Comparison of ENCODE assay signal across 8 cellular contexts in genomic region chr2:181891258-181891965, GRCh38. TPM values are rescaled to one million over a fixed set of nuclear protein-coding genes. Genes with fewer than 3 reads are reported as not detected.
DNase-seq lines count a peak whose midpoint lies in the region; ATAC-seq and TF ChIP-seq lines count a peak whose summit lies in the region.

TSS of gene ITPRID2 (plus strand) at chr2:181891730. CDS start at chr2:181892067, 337 bp downstream.

- peak; percentile 44; the same call in 1 of the 2 replicates for TF ChIP-seq CTCF in IMR-90 (conservative IDR thresholded peaks at IDR 0.05; ENCODE audit: low read depth, low read length)
- TF ChIP-seq CTCF in RWPE2 (IDR thresholded peaks at IDR 0.05; ENCODE audit: poor library complexity, severe bottlenecking) = no peak
- no peak for TF ChIP-seq CTCF in subcutaneous adipose tissue (IDR thresholded peaks at IDR 0.05; ENCODE audit: low read depth)

- H3K9ac ChIP-seq in IMR-90 (ENCODE audit: low read depth, low read length) = peak within 1 kb of the TSS; percentile 98

- peak within 1 kb of the TSS; percentile 92 for H2AK5ac ChIP-seq in IMR-90 (ENCODE audit: low read depth, low read length)

- peaks cover 4% of the 10 kb centered on the region; the same call in 1 of the 2 replicates for H4K20me1 ChIP-seq in IMR-90 (ENCODE audit: insufficient read depth, low read length)

- BruUV-seq in IMR-90 (replicated peaks; lab: Mats Ljungman, UMichigan) = no TSS peak

- H3K4me2 ChIP-seq in IMR-90 (ENCODE audit: low read depth, low read length) = peak within 1 kb of the TSS; percentile 99

- peak within 1 kb of the TSS; percentile 76 for H3K23ac ChIP-seq in IMR-90 (ENCODE audit: low read depth, low read length)

- no peak for TF ChIP-seq RAD21 in IMR-90 (IDR thresholded peaks at IDR 0.05; ENCODE audit: low read length)

- peak within 1 kb of the TSS; percentile 93 for H3K14ac ChIP-seq in IMR-90 (replicated peaks; ENCODE audit: low read depth, low read length)

- H3K4ac ChIP-seq in IMR-90 (ENCODE audit: low read depth, low read length) = peak within 1 kb of the TSS; percentile 92

- peak within 1 kb of the TSS; percentile 91 for H3K18ac ChIP-seq in IMR-90 (ENCODE audit: low read depth, low read length)

- in situ Hi-C loops in IMR-90 (cut with MboI; ENCODE audit: low sequenced_read_pairs) = loop anchor here (10.0 kb wide), 1 partner anchor 1767 kb away; no protein-coding TSS in a partner anchor

- DNase-seq in DMS79 treated with DMSO at 0.1 percent for 48 hours (lab: John Stamatoyannopoulos, UW) (peak; percentile 62), IMR-90 (peak; percentile 89), RWPE2 (ENCODE audit: low spot score) (peak; percentile 80), activated gamma-delta T cell treated with Interleukin-2 at 50 U/mL for 16 hours (peak; percentile 49), foreskin melanocyte (peak; percentile 79)

- peak within 1 kb of the TSS; percentile 91 for H3K56ac ChIP-seq in IMR-90 (ENCODE audit: extremely low read depth, insufficient read depth, low read length)

- H2BK5ac ChIP-seq in IMR-90 (ENCODE audit: low read depth, low read length, poor library complexity, severe bottlenecking) = peak within 1 kb of the TSS; percentile 88

- H2AK9ac ChIP-seq in IMR-90 (replicated peaks; ENCODE audit: low read depth, low read length, poor library complexity) = peak within 1 kb of the TSS; percentile 96

- peak within 1 kb of the TSS; percentile 75; the same call in 1 of the 2 replicates for H2BK20ac ChIP-seq in IMR-90 (ENCODE audit: low read depth, low read length)

- dilution Hi-C loops in IMR-90 (cut with HindIII; ENCODE audit: low sequenced_read_pairs, unreplicated experiment) = no loop called here

- ATAC-seq in GM21576 (IDR thresholded peaks at IDR 0.05; ENCODE audit: unreplicated experiment) (peak; percentile 91), IMR-90 (ENCODE audit: low read depth) (peak; percentile 97), RWPE2 (ENCODE audit: low read depth) (peak; percentile 92)

- H3K9me1 ChIP-seq in IMR-90 (ENCODE audit: insufficient read depth, low read length) = no peaks in the 10 kb centered on the region

- WGBS in IMR-90 (ENCODE audit: extremely low coverage in 2 of 2, insufficient read length in 1 of 2), 2 experiments = 0% methylated on average over 7 of the region's 58 CpGs; no CpG with 5 or more reads in 1 of the 2 experiments

- H2BK15ac ChIP-seq in IMR-90 (ENCODE audit: low read depth, low read length) = peak within 1 kb of the TSS; percentile 81; the same call in 2 of the 3 replicates

- H3K9me3 ChIP-seq in IMR-90 (ENCODE audit: control insufficient read depth, insufficient read depth, low read length) (no peaks in the 10 kb centered on the region), RWPE2 (ENCODE audit: severe bottlenecking) (no peaks in the 10 kb centered on the region), neuron (ENCODE audit: low read length) (no peaks in the 10 kb centered on the region)

- H4K8ac ChIP-seq in IMR-90 (ENCODE audit: low read depth in 2 of 2, low read length in 2 of 2) = peak within 1 kb of the TSS; percentile 83 to 91

- H3K36me3 ChIP-seq in IMR-90 (ENCODE audit: control insufficient read depth, insufficient read depth, low read length) = no peaks in the 10 kb centered on the region
- peaks cover 39% of the 10 kb centered on the region for H3K36me3 ChIP-seq in RWPE2 (ENCODE audit: low read depth)
- no peaks in the 10 kb centered on the region for H3K36me3 ChIP-seq in neuron (ENCODE audit: insufficient read depth, low read length)

- H4K91ac ChIP-seq in IMR-90 (ENCODE audit: insufficient read depth, low read depth, low read length) = peak within 1 kb of the TSS; percentile 93

- POLR2A ChIA-PET in IMR-90 (lab: Charles Lee; ENCODE audit: unreplicated experiment) = no interaction called here

- H3K4me1 ChIP-seq in IMR-90 (ENCODE audit: control insufficient read depth, insufficient read depth, low read length) = peaks cover 3% of the 10 kb centered on the region; the same call in 1 of the 2 replicates
- H3K4me1 ChIP-seq in RWPE2 (ENCODE audit: insufficient read depth, poor library complexity, severe bottlenecking) = peaks cover 47% of the 10 kb centered on the region
- H3K4me1 ChIP-seq in neuron (ENCODE audit: insufficient read depth, low read length) = peaks cover 38% of the 10 kb centered on the region

- intact Hi-C loops in IMR-90 (cut with micrococcal nuclease) = loop anchor here (1.0 to 10.0 kb wide), 5 partner anchors 104 to 1767 kb away; no protein-coding TSS in a partner anchor

- H2AFZ ChIP-seq in IMR-90 (replicated peaks; ENCODE audit: low read length, poor library complexity) = peak within 1 kb of the TSS; percentile 90
- H2AFZ ChIP-seq in neuron (ENCODE audit: low read depth, low read length) = peak within 1 kb of the TSS; percentile 100

- H3K27ac ChIP-seq in IMR-90 (ENCODE audit: insufficient read depth, low read length) (peak within 1 kb of the TSS; percentile 98), RWPE2 (ENCODE audit: poor library complexity, severe bottlenecking) (peak within 1 kb of the TSS; percentile 79)

- H2BK120ac ChIP-seq in IMR-90 (ENCODE audit: low read depth, low read length) = peak within 1 kb of the TSS; percentile 89

- H4K5ac ChIP-seq in IMR-90 (ENCODE audit: low read depth, low read length) = peak within 1 kb of the TSS; percentile 90

- CTCF ChIA-PET in IMR-90 (lab: Yijun Ruan, JAX) = interaction anchor here (0.9 to 1.5 kb wide), 2 partner anchors 13 to 14 kb away, joined by 3 read pairs; no protein-coding TSS in a partner anchor

- H3K4me3 ChIP-seq in IMR-90 (ENCODE audit: insufficient read depth, low read depth, low read length) (peak within 1 kb of the TSS; percentile 98), RWPE2 (ENCODE audit: severe bottlenecking) (peak within 1 kb of the TSS; percentile 74), neuron (ENCODE audit: low read length) (peak within 1 kb of the TSS; percentile 58)

- H3K27me3 ChIP-seq in IMR-90 (ENCODE audit: control insufficient read depth, insufficient read depth, low read length) = no peaks in the 10 kb centered on the region
- no peaks in the 10 kb centered on the region for H3K27me3 ChIP-seq in RWPE2 (ENCODE audit: insufficient read depth, poor library complexity, severe bottlenecking)
- no peaks in the 10 kb centered on the region for H3K27me3 ChIP-seq in neuron (ENCODE audit: insufficient read depth, low read length)

- peaks cover 0 to 8% of the 10 kb centered on the region in 2 experiments; a peak in 1 of 4 replicates for H3K79me1 ChIP-seq in IMR-90 (ENCODE audit: low read depth in 1 of 2, low read length in 2 of 2)

- TF ChIP-seq POLR2A in IMR-90 (IDR thresholded peaks at IDR 0.05; ENCODE audit: low read depth, low read length) = no peak

TF ChIP-seq in IMR-90, 13 proteins besides CTCF, POLR2A, EP300 and RAD21:
- TF ChIP-seq RCOR1 (IDR thresholded peaks at IDR 0.05; ENCODE audit: insufficient replicate concordance, low read length) (no peak), FOS (IDR thresholded peaks at IDR 0.05; ENCODE audit: low read depth, low read length) (no peak), MAFK (IDR thresholded peaks at IDR 0.05; ENCODE audit: low read depth, low read length) (no peak), RFX5 (IDR thresholded peaks at IDR 0.05; ENCODE audit: low read depth, low read length) (no peak), NFE2L2 (IDR thresholded peaks at IDR 0.05; ENCODE audit: low read depth, low read length) (no peak), MAZ (IDR thresholded peaks at IDR 0.05; ENCODE audit: borderline replicate concordance, low read depth, low read length) (peak; percentile 91; the same call in 1 of the 2 replicates), BHLHE40 (IDR thresholded peaks at IDR 0.05; ENCODE audit: low read depth, low read length) (no peak), CEBPB (IDR thresholded peaks at IDR 0.05; ENCODE audit: low read depth, low read length) (no peak), MXI1 (IDR thresholded peaks at IDR 0.05; ENCODE audit: borderline replicate concordance, low read depth, low read length) (0 out of 2 replicates have a peak, but pooled peaks have one; percentile 51), SMC3 (IDR thresholded peaks at IDR 0.05; ENCODE audit: low read depth, low read length) (no peak), USF2 (IDR thresholded peaks at IDR 0.05; ENCODE audit: low read depth, low read length) (no peak), ELK1 (IDR thresholded peaks at IDR 0.05; ENCODE audit: borderline replicate concordance, low read depth, low read length) (no peak)

RNA-seq across cellular contexts. Expression of gene ITPRID2, which starts in this region (rescaled TPM):
- total RNA-seq in IMR-90 (2012; rRNA removed) (168 and 187 TPM in 2 replicates), subcutaneous adipose tissue (100 to 1,000 TPM in 2 of 4 donors, 10 to 100 TPM in 2; 80.3 to 162 (median 97.6) TPM)
- 61.6 and 74.1 TPM in 2 replicates for polyA plus RNA-seq in IMR-90 (2012; rRNA removed)
- 28.0 and 39.0 TPM in 2 replicates for polyA plus RNA-seq in IMR-90 (2012; cell fraction: cytosol; rRNA removed)
- polyA plus RNA-seq in IMR-90 (2012; cell fraction: nucleus; rRNA removed; ENCODE audit: low replicate concordance) = 35.1 and 131 TPM in 2 replicates

Comparison
In these comparisons a context has a peak if more than half of its experiments do, and no peak if none do; other contexts are left out.
1. Peak in every context shown above with its lines: DNase-seq, ATAC-seq, H3K4me3 ChIP-seq and H3K27ac ChIP-seq.